In the genomic region with DNA sequence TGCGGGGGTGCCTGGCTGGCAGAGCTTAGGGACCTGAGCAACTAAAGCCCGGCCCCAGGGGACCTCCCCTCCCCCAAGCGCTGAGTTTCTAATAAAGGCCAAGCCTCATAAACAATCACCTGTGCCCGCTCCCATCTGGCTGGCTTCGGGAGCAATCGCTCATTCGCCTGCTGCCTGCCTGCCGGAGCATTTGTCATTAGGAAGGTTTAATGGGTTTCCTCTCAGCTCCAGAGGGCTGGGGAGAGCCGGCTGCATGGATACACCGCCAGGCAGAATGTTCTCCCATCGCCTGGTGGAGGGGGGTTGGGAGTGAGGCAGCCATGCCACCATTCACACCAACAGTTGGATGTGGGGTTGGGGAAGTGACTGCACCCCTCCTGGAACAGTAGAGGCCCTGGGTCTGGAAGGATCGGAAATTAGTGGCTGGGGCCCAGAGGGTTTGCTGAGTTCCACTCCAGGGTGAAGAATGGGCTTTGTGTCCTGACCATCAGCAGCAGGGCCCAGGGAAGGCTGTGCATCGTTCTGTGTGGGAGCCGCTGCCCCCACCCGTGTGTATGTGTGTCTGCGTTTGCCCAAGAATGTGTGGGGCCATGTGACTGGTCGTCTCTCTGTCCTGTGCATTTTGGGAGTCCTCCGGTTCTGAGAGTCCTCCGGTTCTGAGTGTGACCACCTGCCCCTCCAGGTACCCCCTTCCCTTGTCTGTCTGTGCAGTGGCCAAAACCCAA, we compare ENCODE assay signal across 21 cellular contexts. TPM values are rescaled to one million over a fixed set of nuclear protein-coding genes. Genes with fewer than 3 reads are reported as not detected.
A peak's percentile ranks its signal among the peaks of the same experiment; 100 is the strongest.
DNase-seq lines count a peak whose midpoint lies in the region; ATAC-seq, FAIRE-seq and TF ChIP-seq lines count a peak whose summit lies in the region.
"Had no signal": no experiment of that assay in that cellular context is flagged by ENCODE, and none has a peak within 500 bp of the region (broad histone marks: within the 10 kb centered on the region; RNA-seq: fewer than 3 reads in every experiment).

No MANE protein-coding gene starts in this region.

- no peaks in the 10 kb centered on the region for H3K9me2 ChIP-seq in GM23338 (ENCODE audit: insufficient read depth)

- H3K27ac Mint-ChIP-seq in GM23338: no peak overlapping the region
- H3K27ac Mint-ChIP-seq in astrocyte (ENCODE audit: unreplicated experiment): no peak overlapping the region
- peak overlapping the region; percentile 99 for H3K27ac Mint-ChIP-seq in nephron progenitor cell
- H3K27ac Mint-ChIP-seq: activated CD4-positive, alpha-beta memory T cell treated with anti-CD3 and anti-CD28 coated beads for 36 hours; WTC11 had no signal

- no peak overlapping the region for H3K4me3 ChIP-seq in GM23338
- H3K4me3 ChIP-seq in astrocyte (ENCODE audit: insufficient read depth, low read depth, low read length): no peak overlapping the region
- H3K4me3 ChIP-seq: GM23248, SJSA1, tibial nerve had no signal

- H3K36me3 Mint-ChIP-seq in GM23338 (ENCODE audit: low read depth): peaks cover 9% of the 10 kb centered on the region; the same call in 1 of the 3 replicates
- peaks cover 22% of the 10 kb centered on the region for H3K36me3 Mint-ChIP-seq in astrocyte (ENCODE audit: low read depth, unreplicated experiment)
- peaks cover 13% of the 10 kb centered on the region for H3K36me3 Mint-ChIP-seq in nephron progenitor cell (ENCODE audit: low read depth)

- H3K27ac ChIP-seq in GM23338 (ENCODE audit: low read depth) (no peak overlapping the region), astrocyte (ENCODE audit: low read depth, low read length) (no peak overlapping the region)
- H3K27ac ChIP-seq: GM23248, SJSA1 had no signal

- H3K4me3 Mint-ChIP-seq in GM23338: no peak overlapping the region
- peak overlapping the region; percentile 31 for H3K4me3 Mint-ChIP-seq in astrocyte (ENCODE audit: unreplicated experiment)
- H3K4me3 Mint-ChIP-seq in nephron progenitor cell: peak overlapping the region; percentile 73
- H3K4me3 Mint-ChIP-seq: activated CD4-positive, alpha-beta memory T cell treated with anti-CD3 and anti-CD28 coated beads for 36 hours; CD4-positive, CD25-positive, alpha-beta regulatory T cell; WTC11 had no signal

- no peaks in the 10 kb centered on the region for H3K27me3 ChIP-seq in GM23338 (ENCODE audit: insufficient read depth)
- no peaks in the 10 kb centered on the region for H3K27me3 ChIP-seq in astrocyte (ENCODE audit: insufficient read depth, low read length)
- H3K27me3 ChIP-seq: SJSA1, tibial nerve had no signal

- H3K9ac ChIP-seq in astrocyte (ENCODE audit: low read length): no peak overlapping the region
- H3K9ac ChIP-seq: GM23248 had no signal

- H3F3A ChIP-seq in GM23338 (replicated peaks; ENCODE audit: low read depth): no peaks in the 10 kb centered on the region

- no peaks in the 10 kb centered on the region for H3K9me3 ChIP-seq in astrocyte (ENCODE audit: insufficient read depth, low read depth, low read length)
- H3K9me3 ChIP-seq: SJSA1, tibial nerve had no signal

- H3K79me2 ChIP-seq in GM23338 (replicated peaks; ENCODE audit: insufficient read depth) (no peaks in the 10 kb centered on the region), astrocyte (ENCODE audit: insufficient read depth, low read length) (peaks cover 9% of the 10 kb centered on the region)

- ATAC-seq in GM23338 (no peak), GM18520 (IDR thresholded peaks at IDR 0.05; ENCODE audit: unreplicated experiment) (no peak), GM18498 (IDR thresholded peaks at IDR 0.05; ENCODE audit: unreplicated experiment) (no peak)
- ATAC-seq: sciatic nerve, WTC11 had no signal

- DNase-seq in GM23338 (ENCODE audit: low spot score) (peak; percentile 45), NCI-H1694 treated with DMSO at 0.1 percent for 48 hours (lab: John Stamatoyannopoulos, UW) (peak; percentile 85), astrocyte (ENCODE audit: low read depth) (no peak), nephron progenitor cell (peak; percentile 58), cortex of kidney (lab: John Stamatoyannopoulos, UW) (no peak), KG1 (lab: John Stamatoyannopoulos, UW) (no peak)
- DNase-seq: activated CD4-positive, alpha-beta memory T cell treated with anti-CD3 and anti-CD28 coated beads for 36 hours; activated naive CD4-positive, alpha-beta T cell treated with Interleukin-2 at 50 U/mL for 16 hours; aorta; CD4-positive, CD25-positive, alpha-beta regulatory T cell; DND-41; GM23248; NCI-H1930; stimulated activated naive CD4-positive, alpha-beta T cell treated with Interleukin-2 at 50 U/mL for 16 hours had no signal

- H2AFZ ChIP-seq in GM23338 (no peak overlapping the region), astrocyte (ENCODE audit: low read depth, low read length) (no peak overlapping the region)
- H2AFZ ChIP-seq: GM23248 had no signal

- H3K36me3 ChIP-seq in GM23338 (ENCODE audit: insufficient read depth) (no peaks in the 10 kb centered on the region), astrocyte (ENCODE audit: insufficient read depth, low read length) (no peaks in the 10 kb centered on the region)

- peaks cover 10% of the 10 kb centered on the region; the same call in 1 of the 2 replicates for H3K4me1 ChIP-seq in GM23338 (ENCODE audit: insufficient read depth)
- H3K4me1 ChIP-seq in astrocyte (ENCODE audit: insufficient read depth, low read length): peaks cover 17% of the 10 kb centered on the region

- FAIRE-seq in astrocyte (lab: Jason Lieb, UNC): no peak
- FAIRE-seq: endometrium had no signal

- H3K4me1 Mint-ChIP-seq in GM23338 (peaks cover 23% of the 10 kb centered on the region), astrocyte (ENCODE audit: low read depth, unreplicated experiment) (peaks cover 34% of the 10 kb centered on the region), nephron progenitor cell (peaks cover 85% of the 10 kb centered on the region)

- H4K20me1 ChIP-seq in GM23338 (replicated peaks; ENCODE audit: insufficient read depth) (peaks cover 8% of the 10 kb centered on the region; the same call in 1 of the 2 replicates), astrocyte (ENCODE audit: insufficient read depth, low read length) (peaks cover 35% of the 10 kb centered on the region)

- H3K4me2 ChIP-seq in GM23338: 0 out of 2 replicates have a peak overlapping the region, but pooled peaks have one; percentile 26
- H3K4me2 ChIP-seq in astrocyte (ENCODE audit: low read length): no peak overlapping the region

- no peak for TF ChIP-seq CTCF in GM23338 (conservative IDR thresholded peaks at IDR 0.05; ENCODE audit: low read depth in 2 of 2)
- TF ChIP-seq CTCF in astrocyte (IDR thresholded peaks at IDR 0.05; ENCODE audit: insufficient read depth, low read depth, low read length): no peak
- TF ChIP-seq CTCF in nephron progenitor cell (IDR thresholded peaks at IDR 0.05): no peak

- H3K9me3 Mint-ChIP-seq in GM23338: no peaks in the 10 kb centered on the region; the same call in 2 of the 3 replicates
- peaks cover 2% of the 10 kb centered on the region for H3K9me3 Mint-ChIP-seq in astrocyte (ENCODE audit: unreplicated experiment)
- H3K9me3 Mint-ChIP-seq in nephron progenitor cell: no peaks in the 10 kb centered on the region
- H3K9me3 Mint-ChIP-seq: activated CD4-positive, alpha-beta memory T cell treated with anti-CD3 and anti-CD28 coated beads for 36 hours; WTC11 had no signal

- H3K27me3 Mint-ChIP-seq in GM23338 (ENCODE audit: insufficient read depth, low read depth, poor library complexity): peaks cover 8% of the 10 kb centered on the region
- no peaks in the 10 kb centered on the region for H3K27me3 Mint-ChIP-seq in astrocyte (ENCODE audit: low read depth, unreplicated experiment)
- peaks cover 3% of the 10 kb centered on the region for H3K27me3 Mint-ChIP-seq in nephron progenitor cell (ENCODE audit: low read depth, poor library complexity)
- H3K27me3 Mint-ChIP-seq: activated CD4-positive, alpha-beta memory T cell treated with anti-CD3 and anti-CD28 coated beads for 36 hours; CD4-positive, CD25-positive, alpha-beta regulatory T cell had no signal

TF ChIP-seq in GM23338, 12 proteins besides CTCF, POLR2A, EP300 and RAD21 (continues in another document):
- TF ChIP-seq POLR2AphosphoS5 (IDR thresholded peaks at IDR 0.05; ENCODE audit: low read depth): no peak
- no peak for TF ChIP-seq EZH2phosphoT487 (IDR thresholded peaks at IDR 0.05; ENCODE audit: unreplicated experiment)
- no peak for TF ChIP-seq NANOG (IDR thresholded peaks at IDR 0.05; ENCODE audit: borderline replicate concordance)
- TF ChIP-seq, protein P1, sequence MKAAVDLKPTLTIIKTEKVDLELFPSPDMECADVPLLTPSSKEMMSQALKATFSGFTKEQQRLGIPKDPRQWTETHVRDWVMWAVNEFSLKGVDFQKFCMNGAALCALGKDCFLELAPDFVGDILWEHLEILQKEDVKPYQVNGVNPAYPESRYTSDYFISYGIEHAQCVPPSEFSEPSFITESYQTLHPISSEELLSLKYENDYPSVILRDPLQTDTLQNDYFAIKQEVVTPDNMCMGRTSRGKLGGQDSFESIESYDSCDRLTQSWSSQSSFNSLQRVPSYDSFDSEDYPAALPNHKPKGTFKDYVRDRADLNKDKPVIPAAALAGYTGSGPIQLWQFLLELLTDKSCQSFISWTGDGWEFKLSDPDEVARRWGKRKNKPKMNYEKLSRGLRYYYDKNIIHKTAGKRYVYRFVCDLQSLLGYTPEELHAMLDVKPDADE (IDR thresholded peaks at IDR 0.05): no peak
- no peak for TF ChIP-seq ZNF114 (CRISPR knock-in tag; IDR thresholded peaks at IDR 0.05)
- no peak for TF ChIP-seq EZH2 (IDR thresholded peaks at IDR 0.05; ENCODE audit: low read depth, unreplicated experiment)

RNA-seq across cellular contexts. Expression of a gene that starts 15.3 kb away (rescaled TPM):
- 102 and 127 TPM in 2 replicates for total RNA-seq in GM23338 (2014; rRNA removed; shearing (Covaris generic))
- polyA plus RNA-seq in GM23338 (2016; fragmentation: Nextera tagmentation; extraction: Ambion mirVana): 112 and 127 TPM in 2 replicates
- total RNA-seq in astrocyte: 102 and 109 TPM in 2 replicates

RNA-seq across cellular contexts. Expression of a gene that starts 22.7 kb away (rescaled TPM):
- total RNA-seq in GM23338 (2014; rRNA removed; shearing (Covaris generic)): 304 and 484 TPM in 2 replicates
- 1,371 and 1,518 TPM in 2 replicates for polyA plus RNA-seq in GM23338 (2016; fragmentation: Nextera tagmentation; extraction: Ambion mirVana)
- 519 and 547 TPM in 2 replicates for total RNA-seq in astrocyte

RNA-seq across cellular contexts. Expression of a gene that starts 31.5 kb away (rescaled TPM):
- total RNA-seq in GM23338 (2014; rRNA removed; shearing (Covaris generic)): 25.4 and 32.8 TPM in 2 replicates
- polyA plus RNA-seq in GM23338 (2016; fragmentation: Nextera tagmentation; extraction: Ambion mirVana): 23.5 and 24.1 TPM in 2 replicates
- 52.3 and 54.2 TPM in 2 replicates for total RNA-seq in astrocyte

Comparison
In these comparisons a context has a peak if more than half of its experiments do, and no peak if none do; other contexts are left out.
1. DNase-seq: peak in GM23338 (single experiment), NCI-H1694 treated with DMSO at 0.1 percent for 48 hours (single experiment) and nephron progenitor cell (single experiment); none in astrocyte (single experiment), cortex of kidney (single experiment) and KG1 (single experiment).